ENCODE assay signal across 7 cellular contexts in the genomic region with DNA sequence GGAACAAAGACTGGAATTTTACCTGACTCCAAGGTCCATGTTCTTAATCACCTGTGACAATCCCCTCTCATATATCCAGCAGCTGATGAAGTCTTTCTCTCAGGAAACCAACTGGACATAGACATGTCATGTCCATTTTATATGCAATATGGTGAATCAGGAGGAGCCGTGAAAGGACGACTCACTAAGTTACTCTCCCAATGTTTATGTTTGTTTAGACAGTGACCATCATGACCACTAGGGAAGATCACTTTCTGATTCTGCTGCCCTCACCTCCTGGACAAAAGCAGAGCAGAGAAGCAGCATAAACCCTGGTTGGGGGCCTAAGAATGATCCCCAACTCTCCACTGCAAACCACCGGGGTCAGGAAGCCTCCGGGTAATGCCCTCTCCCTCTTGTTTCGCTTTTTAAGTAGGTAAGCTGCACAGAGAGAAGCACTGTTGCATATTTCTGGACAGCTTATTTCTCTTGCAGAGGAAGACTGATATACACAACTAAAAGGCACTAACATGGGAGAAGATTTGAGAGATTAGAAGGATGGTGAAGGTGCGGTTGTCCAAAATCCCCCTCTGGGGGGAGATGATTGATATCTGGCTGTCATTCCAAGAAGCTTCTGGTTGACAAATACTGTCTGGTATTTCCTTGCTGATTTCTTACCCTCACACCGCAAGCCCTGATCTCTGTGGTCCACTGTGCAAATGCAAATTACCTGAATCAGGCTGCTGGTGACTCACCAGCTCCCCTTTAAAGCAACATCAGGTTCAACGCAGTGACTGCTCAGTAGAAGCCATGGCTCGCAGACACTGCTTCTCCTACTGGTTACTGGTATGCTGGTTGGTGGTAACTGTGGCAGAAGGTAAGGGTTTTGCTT. TPM values are rescaled to one million over a fixed set of nuclear protein-coding genes. Genes with fewer than 3 reads are reported as not detected.
DNase-seq lines count a peak whose midpoint lies in the region; ATAC-seq and TF ChIP-seq lines count a peak whose summit lies in the region.

A gene with protein sequence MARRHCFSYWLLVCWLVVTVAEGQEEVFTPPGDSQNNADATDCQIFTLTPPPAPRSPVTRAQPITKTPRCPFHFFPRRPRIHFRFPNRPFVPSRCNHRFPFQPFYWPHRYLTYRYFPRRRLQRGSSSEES (plus strand): TSS at position 773 of the 871 bp plus-strand sequence. CDS start 17 bp downstream, at position 790.

- H3K9me3 ChIP-seq in GM23248 (ENCODE audit: low read depth) (no peaks in the 10 kb centered on the region), aorta (ENCODE audit: control insufficient read depth, low read length) (no peaks in the 10 kb centered on the region)

- H3K4me1 ChIP-seq in GM23248 (ENCODE audit: insufficient read depth) (no peaks in the 10 kb centered on the region), aorta (ENCODE audit: control insufficient read depth in 1 of 2, insufficient read depth in 2 of 2, low read length in 2 of 2) (no peaks in the 10 kb centered on the region)

- no peaks in the 10 kb centered on the region for H4K20me1 ChIP-seq in GM23248 (ENCODE audit: insufficient read depth)

- TF ChIP-seq CTCF in LNCaP clone FGC (IDR thresholded peaks at IDR 0.05; ENCODE audit: control insufficient read depth, extremely low read depth, insufficient read depth) (peak; percentile 22; the same call in 1 of the 2 replicates), astrocyte of the spinal cord (IDR thresholded peaks at IDR 0.05; ENCODE audit: low read depth, low read length) (peak; percentile 5)

- 0 out of 2 replicates have a peak, but pooled peaks cover 8% of the 10 kb centered on the region for H3K27me3 ChIP-seq in GM23248 (replicated peaks; ENCODE audit: insufficient read depth)
- H3K27me3 ChIP-seq in aorta (ENCODE audit: control insufficient read depth in 1 of 2, insufficient read depth in 2 of 2, low read length in 1 of 2), result no peaks in the 10 kb centered on the region

- H3K27ac ChIP-seq in GM23248 (no peak within 1 kb of the TSS), aorta (ENCODE audit: low read depth in 1 of 2, low read length in 2 of 2) (no peak within 1 kb of the TSS)

- peak; percentile 81 for ATAC-seq in GM18517 (IDR thresholded peaks at IDR 0.05; ENCODE audit: unreplicated experiment)
- ATAC-seq in stimulated activated naive CD8-positive, alpha-beta T cell treated with anti-CD3 and anti-CD28 coated beads, Interleukin-15, Interleukin-2, amounts not matched to agents 100 U/mL and 50 U/mL, for 24 hours, result peak; percentile 87
- no peak for ATAC-seq in aorta (ENCODE audit: low FRiP score)

- no peak within 1 kb of the TSS for H3K9ac ChIP-seq in GM23248

- H3K9me2 ChIP-seq in GM23248 (ENCODE audit: insufficient read depth), result no peaks in the 10 kb centered on the region

- in situ Hi-C loops in GM23248 (cut with MboI), result no loop called here
- in situ Hi-C loops in astrocyte of the spinal cord (cut with HindIII; ENCODE audit: low sequenced_read_pairs), result no loop called here

- no peak within 1 kb of the TSS for H2AFZ ChIP-seq in GM23248

- no peaks in the 10 kb centered on the region for H3K79me2 ChIP-seq in GM23248 (ENCODE audit: insufficient read depth)

- intact Hi-C loops in aorta (cut with DNase I), result no loop called here

- DNase-seq in GM23248, result peak; percentile 48
- DNase-seq in LNCaP clone FGC (ENCODE audit: low read depth), result no peak
- DNase-seq in astrocyte of the spinal cord (ENCODE audit: low read depth, low spot score), result peak; percentile 83
- peak; percentile 14 for DNase-seq in stimulated activated naive CD8-positive, alpha-beta T cell treated with anti-CD3 and anti-CD28 coated beads, Interleukin-15, Interleukin-2, amounts not matched to agents 100 U/mL and 50 U/mL, for 24 hours
- no peak for DNase-seq in CD1c-positive myeloid dendritic cell (ENCODE audit: extremely low spot score)
- DNase-seq in aorta, result no peak

- no peak within 1 kb of the TSS for H3K4me2 ChIP-seq in GM23248 (ENCODE audit: unreplicated experiment)

- H3K36me3 ChIP-seq in GM23248 (ENCODE audit: low read depth) (no peaks in the 10 kb centered on the region), aorta (ENCODE audit: control insufficient read depth in 1 of 2, insufficient read depth in 2 of 2, low read length in 1 of 2) (no peaks in the 10 kb centered on the region)

- 56 to 61% methylated on average over 9 of the region's 9 CpGs for WGBS in GM23248 (ENCODE audit: low coverage in 1 of 2, low lambda C conversion rate in 2 of 2, missing lambda C conversion rate in 2 of 2), 2 experiments
- WGBS in aorta, 2 donors, result 56 to 61% methylated on average over 9 of the region's 9 CpGs

- no peaks in the 10 kb centered on the region for H3F3A ChIP-seq in GM23248 (ENCODE audit: insufficient read depth)

- H3K4me3 ChIP-seq in GM23248 (no peak within 1 kb of the TSS), LNCaP clone FGC (ENCODE audit: low read depth, low read length) (no peak within 1 kb of the TSS), astrocyte of the spinal cord (ENCODE audit: low read depth, low read length) (no peak within 1 kb of the TSS), aorta (ENCODE audit: low read length in 2 of 2) (no peak within 1 kb of the TSS)

RNA-seq across cellular contexts. Expression of the gene that starts here (rescaled TPM):
- not detected in 2 replicates for total RNA-seq in GM23248 (2014; rRNA removed; shearing (Covaris generic))
- polyA plus RNA-seq in GM23248 (2016; fragmentation: Nextera tagmentation; extraction: Ambion mirVana) (not detected in 2 replicates), aorta (not detected)
- not detected for total RNA-seq in aorta

Comparison
In these comparisons a context has a peak if more than half of its experiments do, and no peak if none do; other contexts are left out.
1. Peak in DNase-seq in GM23248; RNA of the gene not detected or under 1 TPM.
2. DNase-seq: peak in astrocyte of the spinal cord (single experiment) and stimulated activated naive CD8-positive, alpha-beta T cell treated with anti-CD3 and anti-CD28 coated beads, Interleukin-15, Interleukin-2, amounts not matched to agents 100 U/mL and 50 U/mL, for 24 hours (single experiment); none in LNCaP clone FGC (single experiment), CD1c-positive myeloid dendritic cell (single experiment) and aorta (0 of 2).